ENCODE assay signal across 8 cellular contexts in genomic region chr6:167827062-167827587, GRCh38. TPM values are rescaled to one million over a fixed set of nuclear protein-coding genes. Genes with fewer than 3 reads are reported as not detected.
A peak's percentile ranks its signal among the peaks of the same experiment; 100 is the strongest.
DNase-seq lines count a peak whose midpoint lies in the region; ATAC-seq, FAIRE-seq and TF ChIP-seq lines count a peak whose summit lies in the region.

No MANE protein-coding gene starts in this region.

- DNase-seq in NCI-H146 (lab: John Stamatoyannopoulos, UW): peak; percentile 81
- no peak for DNase-seq in NCI-H146 treated with DMSO at 0.1 percent for 48 hours (lab: John Stamatoyannopoulos, UW; ENCODE audit: unreplicated experiment)
- peak; percentile 45 for DNase-seq in HK-2 (ENCODE audit: unreplicated experiment)
- DNase-seq in adipocyte (ENCODE audit: low read depth): no peak
- no peak for DNase-seq in keratinocyte (ENCODE audit: low read depth, low spot score)
- peak; percentile 25 to 35 for DNase-seq in thyroid gland
- no peak for DNase-seq in NCI-H2196 (lab: John Stamatoyannopoulos, UW; ENCODE audit: unreplicated experiment)

- H3K27ac ChIP-seq in keratinocyte (ENCODE audit: control insufficient read depth, insufficient read depth, low read length) (peak overlapping the region; percentile 87), thyroid gland (peak overlapping the region; percentile 78 to 95 (median 95))

- H4K20me1 ChIP-seq in keratinocyte (ENCODE audit: control insufficient read depth, extremely low read depth, insufficient read depth, low read length): peaks cover 3% of the 10 kb centered on the region

- H3K9ac ChIP-seq in adipocyte (ENCODE audit: low read length): peak overlapping the region; percentile 49
- peak overlapping the region; percentile 85 for H3K9ac ChIP-seq in keratinocyte (ENCODE audit: control insufficient read depth, extremely low read depth, insufficient read depth, low read length)

- peak; percentile 36 for ATAC-seq in GM21526 (IDR thresholded peaks at IDR 0.05; ENCODE audit: low FRiP score, unreplicated experiment)

- intact Hi-C loops in thyroid gland (cut with DNase I): no loop called here

- H2AFZ ChIP-seq in keratinocyte (ENCODE audit: control insufficient read depth, low read length): no peak overlapping the region

- no peaks in the 10 kb centered on the region for H3K9me3 ChIP-seq in adipocyte (ENCODE audit: control insufficient read depth, low read length)
- no peaks in the 10 kb centered on the region for H3K9me3 ChIP-seq in keratinocyte (ENCODE audit: control insufficient read depth, low read depth, low read length)
- H3K9me3 ChIP-seq in thyroid gland: no peaks in the 10 kb centered on the region

- dilution Hi-C loops in keratinocyte (cut with MboI; ENCODE audit: extremely low pct_ligation_motif_present, low sequenced_read_pairs): no loop called here

- peaks cover 20% of the 10 kb centered on the region for H3K4me1 ChIP-seq in adipocyte (ENCODE audit: control insufficient read depth, insufficient read depth, low read length)
- peaks cover 38% of the 10 kb centered on the region for H3K4me1 ChIP-seq in keratinocyte (ENCODE audit: control insufficient read depth, extremely low read depth, insufficient read depth, low read length)
- H3K4me1 ChIP-seq in thyroid gland: peaks cover 21 to 31% of the 10 kb centered on the region in 2 donors

- no peak for FAIRE-seq in keratinocyte (lab: Jason Lieb, UNC)

- H3K36me3 ChIP-seq in adipocyte (ENCODE audit: control insufficient read depth, insufficient read depth, low read length, severe bottlenecking): no peaks in the 10 kb centered on the region
- H3K36me3 ChIP-seq in keratinocyte (ENCODE audit: control insufficient read depth in 2 of 2, extremely low read depth in 1 of 2, insufficient read depth in 2 of 2, low read length in 2 of 2): no peaks in the 10 kb centered on the region
- H3K36me3 ChIP-seq in thyroid gland: no peaks in the 10 kb centered on the region

- H3K9me1 ChIP-seq in keratinocyte (ENCODE audit: control insufficient read depth, extremely low read depth, insufficient read depth, low read length): peaks cover 5% of the 10 kb centered on the region

- TF ChIP-seq POLR2A in thyroid gland (IDR thresholded peaks at IDR 0.05): no peak

- no CpG with 5 or more reads among the region's 77 CpGs for WGBS in thyroid gland, 2 donors

- peak overlapping the region; percentile 88 for H3K4me3 ChIP-seq in adipocyte (ENCODE audit: low read length)
- H3K4me3 ChIP-seq in keratinocyte (ENCODE audit: control insufficient read depth in 2 of 3, extremely low read depth in 1 of 3, insufficient read depth in 2 of 3, low read depth in 1 of 3, low read length in 3 of 3): peak overlapping the region in 1 of 3 experiments; percentile 66
- H3K4me3 ChIP-seq in thyroid gland (replicated peaks in 1 of 3): peak overlapping the region in 1 of 3 donors; percentile 53

- peaks cover 44% of the 10 kb centered on the region for H3K79me2 ChIP-seq in keratinocyte (ENCODE audit: control insufficient read depth, insufficient read depth, low read length)

- no peaks in the 10 kb centered on the region for H3K27me3 ChIP-seq in adipocyte (replicated peaks; ENCODE audit: control insufficient read depth, insufficient read depth, low read length)
- no peaks in the 10 kb centered on the region for H3K27me3 ChIP-seq in keratinocyte (ENCODE audit: control insufficient read depth, extremely low read depth, insufficient read depth, low read length)
- no peaks in the 10 kb centered on the region for H3K27me3 ChIP-seq in thyroid gland

- TF ChIP-seq CTCF in keratinocyte (optimal IDR thresholded peaks at IDR 0.05 in 1 of 3, IDR thresholded peaks at IDR 0.05 in 1 of 3, conservative IDR thresholded peaks at IDR 0.05 in 1 of 3; ENCODE audit: extremely low read depth in 1 of 3, insufficient read depth in 2 of 3, low read length in 3 of 3): no peak
- no peak for TF ChIP-seq CTCF in thyroid gland (IDR thresholded peaks at IDR 0.05)

- no peak overlapping the region for H3K4me2 ChIP-seq in keratinocyte (ENCODE audit: control insufficient read depth, extremely low read depth, insufficient read depth, low read depth, low read length)

RNA-seq across cellular contexts. Expression of gene AFDN, which starts 0.4 kb away (rescaled TPM):
- 36.4 to 46.5 TPM (median 40.7 TPM) in 3 replicates for polyA plus RNA-seq in keratinocyte
- polyA plus RNA-seq in keratinocyte (2011; ENCODE audit: low read depth): 289 TPM
- polyA plus RNA-seq in keratinocyte (2011; cell fraction: cytosol; rRNA removed): 23.4 and 24.1 TPM in 2 replicates
- polyA plus RNA-seq in keratinocyte (2011; cell fraction: nucleus; rRNA removed): 96.3 and 122 TPM in 2 replicates
- polyA plus RNA-seq in keratinocyte (2012; ENCODE audit: low replicate concordance): 46.0 and 83.8 TPM in 2 replicates
- polyA minus RNA-seq in keratinocyte: 42.2 to 120 TPM (median 58.9 TPM) in 3 replicates
- polyA minus RNA-seq in keratinocyte (2011; cell fraction: cytosol; rRNA and poly(A)+ RNA removed): 37.8 TPM
- polyA minus RNA-seq in keratinocyte (2011; cell fraction: nucleus; rRNA and poly(A)+ RNA removed): 119 and 181 TPM in 2 replicates
- 100 to 1,000 TPM; 196 to 311 (median 224) TPM for total RNA-seq in thyroid gland

Comparison
In these comparisons a context has a peak if more than half of its experiments do, and no peak if none do; other contexts are left out.
1. DNase-seq: peak in NCI-H146 (single experiment), HK-2 (single experiment) and thyroid gland (2 of 2); none in NCI-H146 treated with DMSO at 0.1 percent for 48 hours (single experiment), adipocyte (single experiment), keratinocyte (single experiment) and NCI-H2196 (single experiment).